In genomic region chr1:221878134-221878533, GRCh38 we compare ENCODE assay signal across 10 cellular contexts.
DNase-seq lines count a peak whose midpoint lies in the region; ATAC-seq, FAIRE-seq and TF ChIP-seq lines count a peak whose summit lies in the region.
"Had no signal": no experiment of that assay in that cellular context is flagged by ENCODE, and none has a peak within 500 bp of the region (broad histone marks: within the 10 kb centered on the region; RNA-seq: fewer than 3 reads in every experiment).

No MANE protein-coding gene starts in this region.

- no peak for TF ChIP-seq CTCF in HepG2 (CRISPR knock-in tag; IDR thresholded peaks at IDR 0.05)

- H3K9ac ChIP-seq in HepG2 (ENCODE audit: insufficient read depth, low read depth, low read length) = no peak overlapping the region

- no TSS peak for BruUV-seq in HepG2 (replicated peaks; lab: Mats Ljungman, UMichigan)

- CTCF ChIA-PET in HepG2 (lab: Yijun Ruan, JAX; ENCODE audit: low intra/inter-chr PET ratio, low total read pairs) = no interaction called here

- H3K4me3 Mint-ChIP-seq in activated naive CD8-positive, alpha-beta T cell treated with anti-CD3 and anti-CD28 coated beads, Interleukin-2, amount 50 U/mL, for 24 hours = no peak overlapping the region
- H3K4me3 Mint-ChIP-seq in activated naive CD8-positive, alpha-beta T cell treated with anti-CD3 and anti-CD28 coated beads for 36 hours = no peak overlapping the region
- H3K4me3 Mint-ChIP-seq in stimulated activated naive CD8-positive, alpha-beta T cell treated with anti-CD3 and anti-CD28 coated beads, Interleukin-15, amount 100 ng/mL, for 72 hours = no peak overlapping the region
- H3K4me3 Mint-ChIP-seq: T-helper 1 cell treated with Interleukin-12 subunit alpha and Interleukin-12 subunit beta and Interleukin-4 antibody, amounts not matched to agents 30 μg/mL and 1 μg/mL, for 36 hours had no signal

- H3K4me2 ChIP-seq in HepG2 (ENCODE audit: low read depth, low read length) = no peak overlapping the region

- FAIRE-seq in HepG2 (lab: Jason Lieb, UNC) = no peak

- no peak for DNase-seq in activated naive CD8-positive, alpha-beta T cell treated with anti-CD3 and anti-CD28 coated beads, Interleukin-2, amount 50 U/mL, for 24 hours
- no peak for DNase-seq in activated naive CD8-positive, alpha-beta T cell treated with anti-CD3 and anti-CD28 coated beads for 36 hours
- peak; percentile 40 for DNase-seq in HT1080 (ENCODE audit: low read depth)
- no peak for DNase-seq in stimulated activated naive CD8-positive, alpha-beta T cell treated with anti-CD3 and anti-CD28 coated beads, Interleukin-15, amount 100 ng/mL, for 72 hours
- DNase-seq in HepG2 (ENCODE audit: low spot score) = no peak
- no peak for DNase-seq in 8988T
- DNase-seq in activated CD4-positive, alpha-beta T cell treated with anti-CD3 and anti-CD28 coated beads for 1 hour = no peak
- DNase-seq: NCI-H1930 had no signal

- no peak overlapping the region for H3K4me3 ChIP-seq in HepG2 (replicated peaks in 1 of 3; ENCODE audit: insufficient read depth in 1 of 3, low read depth in 2 of 3, low read length in 3 of 3)

- H3K4me1 Mint-ChIP-seq in activated naive CD8-positive, alpha-beta T cell treated with anti-CD3 and anti-CD28 coated beads, Interleukin-2, amount 50 U/mL, for 24 hours = peaks cover 26% of the 10 kb centered on the region
- peaks cover 18% of the 10 kb centered on the region for H3K4me1 Mint-ChIP-seq in activated naive CD8-positive, alpha-beta T cell treated with anti-CD3 and anti-CD28 coated beads for 36 hours
- peaks cover 28% of the 10 kb centered on the region for H3K4me1 Mint-ChIP-seq in stimulated activated naive CD8-positive, alpha-beta T cell treated with anti-CD3 and anti-CD28 coated beads, Interleukin-15, amount 100 ng/mL, for 72 hours

- no peaks in the 10 kb centered on the region for H3K9me3 Mint-ChIP-seq in activated naive CD8-positive, alpha-beta T cell treated with anti-CD3 and anti-CD28 coated beads, Interleukin-2, amount 50 U/mL, for 24 hours
- H3K9me3 Mint-ChIP-seq in activated naive CD8-positive, alpha-beta T cell treated with anti-CD3 and anti-CD28 coated beads for 36 hours = no peaks in the 10 kb centered on the region
- no peaks in the 10 kb centered on the region for H3K9me3 Mint-ChIP-seq in stimulated activated naive CD8-positive, alpha-beta T cell treated with anti-CD3 and anti-CD28 coated beads, Interleukin-15, amount 100 ng/mL, for 72 hours
- H3K9me3 Mint-ChIP-seq: T-helper 1 cell treated with Interleukin-12 subunit alpha and Interleukin-12 subunit beta and Interleukin-4 antibody, amounts not matched to agents 30 μg/mL and 1 μg/mL, for 36 hours had no signal

- H3K4me1 ChIP-seq in HepG2 (ENCODE audit: insufficient read depth, low read length) = no peaks in the 10 kb centered on the region

- H3K27ac Mint-ChIP-seq in activated naive CD8-positive, alpha-beta T cell treated with anti-CD3 and anti-CD28 coated beads, Interleukin-2, amount 50 U/mL, for 24 hours = no peak overlapping the region
- no peak overlapping the region for H3K27ac Mint-ChIP-seq in activated naive CD8-positive, alpha-beta T cell treated with anti-CD3 and anti-CD28 coated beads for 36 hours
- H3K27ac Mint-ChIP-seq in stimulated activated naive CD8-positive, alpha-beta T cell treated with anti-CD3 and anti-CD28 coated beads, Interleukin-15, amount 100 ng/mL, for 72 hours = no peak overlapping the region
- H3K27ac Mint-ChIP-seq: T-helper 1 cell treated with Interleukin-12 subunit alpha and Interleukin-12 subunit beta and Interleukin-4 antibody, amounts not matched to agents 30 μg/mL and 1 μg/mL, for 36 hours had no signal

- H3K27ac ChIP-seq in HepG2 (ENCODE audit: extremely low read length, insufficient read depth, low read length) = no peak overlapping the region

- H3K36me3 Mint-ChIP-seq in activated naive CD8-positive, alpha-beta T cell treated with anti-CD3 and anti-CD28 coated beads, Interleukin-2, amount 50 U/mL, for 24 hours (ENCODE audit: low read depth) = no peaks in the 10 kb centered on the region
- H3K36me3 Mint-ChIP-seq in activated naive CD8-positive, alpha-beta T cell treated with anti-CD3 and anti-CD28 coated beads for 36 hours = no peaks in the 10 kb centered on the region

- in situ Hi-C loops in HepG2 (cut with HindIII; ENCODE audit: extremely low pct_ligation_motif_present, low pct_unique_long_range_greater_than_20kb) = no loop called here

- H3K79me2 ChIP-seq in HepG2 (ENCODE audit: insufficient read depth, low read length) = no peaks in the 10 kb centered on the region

- no peaks in the 10 kb centered on the region for H3K27me3 ChIP-seq in HepG2 (ENCODE audit: control insufficient read depth in 1 of 2, insufficient read depth in 2 of 2, low read length in 2 of 2)

- H2AFZ ChIP-seq in HepG2 (ENCODE audit: low read length) = no peak overlapping the region

- TF ChIP-seq POLR2A in HepG2 (IDR thresholded peaks at IDR 0.05; ENCODE audit: insufficient read depth in 1 of 2, low read depth in 2 of 2, low read length in 2 of 2) = no peak

- intact Hi-C loops in HepG2 (cut with micrococcal nuclease; ENCODE audit: unreplicated experiment) = no loop called here

- peak; percentile 93 for ATAC-seq in activated naive CD8-positive, alpha-beta T cell treated with anti-CD3 and anti-CD28 coated beads, Interleukin-2, amount 50 U/mL, for 24 hours
- peak; percentile 81 for ATAC-seq in HG02642 (IDR thresholded peaks at IDR 0.05; ENCODE audit: poor library complexity, unreplicated experiment)
- ATAC-seq in stimulated activated naive CD8-positive, alpha-beta T cell treated with anti-CD3 and anti-CD28 coated beads, Interleukin-15, amount 100 ng/mL, for 72 hours = peak; percentile 92
- no peak for ATAC-seq in HepG2

- H3K36me3 ChIP-seq in HepG2 (replicated peaks in 1 of 2; ENCODE audit: control insufficient read depth in 1 of 2, insufficient read depth in 2 of 2, low read length in 2 of 2) = no peaks in the 10 kb centered on the region

- POLR2A ChIA-PET in HepG2 (lab: Yijun Ruan, JAX) = no interaction called here

- TF ChIP-seq EP300 in HepG2 (IDR thresholded peaks at IDR 0.05; ENCODE audit: low read depth in 2 of 2, low read length in 2 of 2) (no peak), HepG2 (CRISPR knock-in tag; IDR thresholded peaks at IDR 0.05; ENCODE audit: borderline replicate concordance) (no peak)

- TF ChIP-seq RAD21 in HepG2 (CRISPR knock-in tag; IDR thresholded peaks at IDR 0.05) = no peak

- H3K27me3 Mint-ChIP-seq in activated naive CD8-positive, alpha-beta T cell treated with anti-CD3 and anti-CD28 coated beads, Interleukin-2, amount 50 U/mL, for 24 hours = peaks cover 4% of the 10 kb centered on the region
- H3K27me3 Mint-ChIP-seq in activated naive CD8-positive, alpha-beta T cell treated with anti-CD3 and anti-CD28 coated beads for 36 hours = peaks cover 3% of the 10 kb centered on the region
- H3K27me3 Mint-ChIP-seq in stimulated activated naive CD8-positive, alpha-beta T cell treated with anti-CD3 and anti-CD28 coated beads, Interleukin-15, amount 100 ng/mL, for 72 hours = peaks cover 14% of the 10 kb centered on the region

- no peaks in the 10 kb centered on the region for H4K20me1 ChIP-seq in HepG2 (ENCODE audit: insufficient read depth, low read length)

- no peaks in the 10 kb centered on the region for H3K9me3 ChIP-seq in HepG2 (ENCODE audit: low read length)

TF ChIP-seq in HepG2, 621 proteins besides CTCF, POLR2A, EP300 and RAD21:
- no peak for TF ChIP-seq ZNF264 (CRISPR knock-in tag; IDR thresholded peaks at IDR 0.05)
- TF ChIP-seq MEIS1 (CRISPR knock-in tag; IDR thresholded peaks at IDR 0.05; ENCODE audit: borderline replicate concordance) = no peak
